ENCODE assay signal across 18 cellular contexts in the genomic region with DNA sequence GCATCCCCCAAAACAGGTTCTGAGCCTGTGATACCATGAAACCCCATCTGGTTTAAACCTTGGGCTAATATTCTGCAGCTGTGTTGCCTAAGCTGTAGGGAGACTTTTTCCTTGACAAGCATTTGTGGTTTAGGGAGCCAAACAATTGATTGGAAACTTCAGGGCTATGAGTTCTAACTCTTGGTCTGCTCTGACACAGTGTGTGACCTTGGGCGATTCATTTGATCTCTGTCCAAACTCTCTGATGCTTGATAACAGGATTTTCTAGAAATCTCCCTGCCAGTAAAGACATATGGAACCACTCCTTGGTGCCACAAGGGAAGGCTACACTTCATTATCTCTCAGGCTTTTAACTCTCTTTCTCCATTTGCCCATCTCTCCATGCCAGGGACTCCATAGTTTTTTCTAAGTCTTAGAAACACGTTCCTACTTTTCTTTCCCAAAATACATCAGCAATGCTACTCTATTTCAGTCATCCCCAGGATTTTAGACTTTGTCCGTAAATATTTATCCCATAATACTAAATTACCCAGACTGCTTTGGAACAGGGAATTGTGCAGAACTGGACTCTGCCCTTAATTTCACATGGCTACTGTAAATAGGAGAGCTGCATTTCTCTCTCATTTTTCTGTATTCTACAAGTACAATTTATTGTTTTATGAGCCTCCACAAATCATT.
"Had no signal": no experiment of that assay in that cellular context is flagged by ENCODE, and none has a peak within 500 bp of the region (broad histone marks: within the 10 kb centered on the region; RNA-seq: fewer than 3 reads in every experiment).

No MANE protein-coding gene starts in this region.

- H3K36me3 ChIP-seq: esophagus muscularis mucosa, heart right ventricle, sigmoid colon, thyroid gland, upper lobe of right lung had no signal

- H3K4me1 ChIP-seq: esophagus muscularis mucosa, heart right ventricle, sigmoid colon, thyroid gland, upper lobe of right lung had no signal

- H3K4me3 ChIP-seq: coronary artery, esophagus muscularis mucosa, heart right ventricle, lung, sigmoid colon, thyroid gland, upper lobe of right lung had no signal

- H3K27me3 ChIP-seq: esophagus muscularis mucosa, sigmoid colon, thyroid gland, upper lobe of right lung had no signal

- H3K27ac ChIP-seq: coronary artery, esophagus muscularis mucosa, heart right ventricle, sigmoid colon, thyroid gland, upper lobe of right lung had no signal

- ATAC-seq: activated T-cell treated with anti-CD3 and anti-CD28 coated beads, Interleukin-2, amount 50 U/mL, for 4 hours; heart right ventricle; naive thymus-derived CD8-positive, alpha-beta T cell; upper lobe of right lung; WTC11 had no signal

- DNase-seq: activated CD8-positive, alpha-beta memory T cell treated with anti-CD3 and anti-CD28 coated beads, Interleukin-2, amount 50 U/mL, for 48 hours; activated naive CD4-positive, alpha-beta T cell; activated T-cell treated with anti-CD3 and anti-CD28 coated beads, Interleukin-2, amount 50 U/mL, for 4 hours; cerebellar nuclear complex; heart right ventricle; naive thymus-derived CD8-positive, alpha-beta T cell; sigmoid colon; stimulated activated CD4-positive, alpha-beta T cell treated with anti-CD3 and anti-CD28 coated beads, Interleukin-4, amount 100 ng/mL, for 1 hour; stimulated activated naive CD4-positive, alpha-beta T cell treated with Interleukin-2 at 50 U/mL for 16 hours; T1000; thyroid gland; upper lobe of right lung had no signal

- H3K9me3 ChIP-seq: esophagus muscularis mucosa, heart right ventricle, sigmoid colon, thyroid gland, upper lobe of right lung had no signal

- FAIRE-seq: astrocyte, keratinocyte had no signal
